In the genomic region with DNA sequence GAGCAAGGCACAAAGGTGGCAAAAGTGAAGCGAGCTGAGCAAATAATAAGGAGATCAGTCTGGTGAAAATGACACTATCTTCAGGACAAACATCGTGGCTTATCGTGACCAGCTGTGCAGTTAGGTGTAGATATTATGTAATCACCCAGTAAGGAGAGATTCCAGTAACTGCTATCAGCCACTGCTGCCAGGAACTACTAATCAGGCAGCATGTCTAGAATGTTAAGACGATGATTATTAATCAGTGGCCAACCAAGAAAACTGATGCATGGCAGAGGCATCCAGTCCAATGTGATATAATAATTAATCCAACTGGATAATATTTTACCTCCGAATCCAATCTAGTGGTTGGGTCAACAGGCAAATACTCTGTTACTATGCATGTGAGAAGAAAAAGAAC, we compare ENCODE assay signal across 9 cellular contexts.
A peak's percentile ranks its signal among the peaks of the same experiment; 100 is the strongest.
DNase-seq lines count a peak whose midpoint lies in the region; ATAC-seq and TF ChIP-seq lines count a peak whose summit lies in the region.
"Had no signal": no experiment of that assay in that cellular context is flagged by ENCODE, and none has a peak within 500 bp of the region (broad histone marks: within the 10 kb centered on the region; RNA-seq: fewer than 3 reads in every experiment).

No MANE protein-coding gene starts in this region.

- H3K9me3 ChIP-seq in stomach, result no peaks in the 10 kb centered on the region
- no peaks in the 10 kb centered on the region for H3K9me3 ChIP-seq in psoas muscle
- no peaks in the 10 kb centered on the region for H3K9me3 ChIP-seq in Karpas-422 (ENCODE audit: low read length)

- H3K9ac ChIP-seq in Karpas-422 (ENCODE audit: low read length), result no peak overlapping the region

- H2AFZ ChIP-seq in Karpas-422 (ENCODE audit: low read length), result no peak overlapping the region

- H3K79me2 ChIP-seq in Karpas-422 (ENCODE audit: low read length), result no peaks in the 10 kb centered on the region

- TF ChIP-seq CTCF in cardiac fibroblast (IDR thresholded peaks at IDR 0.05; ENCODE audit: low read depth, low read length) (no peak), stomach (IDR thresholded peaks at IDR 0.05) (no peak), psoas muscle (IDR thresholded peaks at IDR 0.05) (no peak)

- H3K4me2 ChIP-seq in Karpas-422 (ENCODE audit: low read depth, low read length, poor library complexity, severe bottlenecking), result no peak overlapping the region

- DNase-seq in HUDEP-2 (lab: John Stamatoyannopoulos, UW; ENCODE audit: unreplicated experiment in 76 of 76) (peak in 72 of 76 experiments; percentile 8 to 90 (median 61)), cardiac fibroblast (ENCODE audit: low read depth in 2 of 2) (peak; percentile 58 to 69), kidney tubule cell (ENCODE audit: low spot score) (peak; percentile 99), stomach (peak; percentile 34), psoas muscle (no peak), Karpas-422 (no peak)
- DNase-seq: NCI-H1092 had no signal

- WGBS in stomach, 5 donors, result 17 to 38% (median 34%) methylated on average over 5 of the region's 5 CpGs
- 35 to 43% (median 39%) methylated on average over 5 of the region's 5 CpGs for WGBS in psoas muscle, 3 donors

- H3K4me1 ChIP-seq in stomach, result peaks cover 22 to 55% (median 41%) of the 10 kb centered on the region in 4 donors
- peaks cover 16% of the 10 kb centered on the region for H3K4me1 ChIP-seq in psoas muscle
- no peaks in the 10 kb centered on the region for H3K4me1 ChIP-seq in Karpas-422 (ENCODE audit: low read length)

- H3K4me3 ChIP-seq in cardiac fibroblast (replicated peaks in 1 of 2; ENCODE audit: low read depth in 2 of 2, low read length in 2 of 2) (no peak overlapping the region), stomach (no peak overlapping the region), psoas muscle (no peak overlapping the region), Karpas-422 (ENCODE audit: low read length) (no peak overlapping the region)

- H3K36me3 ChIP-seq in stomach, result no peaks in the 10 kb centered on the region
- H3K36me3 ChIP-seq in psoas muscle (ENCODE audit: insufficient read depth in 1 of 2, low read depth in 1 of 2), result no peaks in the 10 kb centered on the region
- no peaks in the 10 kb centered on the region for H3K36me3 ChIP-seq in Karpas-422 (ENCODE audit: insufficient read depth, low read length)

- H3K27ac ChIP-seq in stomach (peak overlapping the region; percentile 15 to 76 (median 70)), psoas muscle (no peak overlapping the region), Karpas-422 (ENCODE audit: low read length) (no peak overlapping the region)

- TF ChIP-seq POLR2A in stomach (IDR thresholded peaks at IDR 0.05), result no peak

- TF ChIP-seq EP300 in stomach (IDR thresholded peaks at IDR 0.05), result no peak

- no peaks in the 10 kb centered on the region for H3K27me3 ChIP-seq in stomach
- no peaks in the 10 kb centered on the region for H3K27me3 ChIP-seq in psoas muscle (ENCODE audit: insufficient read depth in 3 of 3, low read length in 2 of 3)
- no peaks in the 10 kb centered on the region for H3K27me3 ChIP-seq in Karpas-422 (ENCODE audit: low read length)

- intact Hi-C loops in stomach (cut with DNase I; ENCODE audit: low total_unique reads) (no loop called here), psoas muscle (cut with DNase I) (no loop called here)

- H3K9me2 ChIP-seq in Karpas-422 (replicated peaks; ENCODE audit: insufficient read depth, low read length), result no peaks in the 10 kb centered on the region

- H4K20me1 ChIP-seq in Karpas-422 (ENCODE audit: insufficient read depth, low read depth, low read length), result no peaks in the 10 kb centered on the region

- ATAC-seq in psoas muscle, result no peak
- ATAC-seq in GM19324 (IDR thresholded peaks at IDR 0.05; ENCODE audit: low FRiP score, unreplicated experiment), result no peak
- ATAC-seq in HG02970 (IDR thresholded peaks at IDR 0.05; ENCODE audit: low FRiP score, unreplicated experiment), result no peak

Comparison
In these comparisons a context has a peak if more than half of its experiments do, and no peak if none do; other contexts are left out.
1. DNase-seq: peak in HUDEP-2 (72 of 76), cardiac fibroblast (2 of 2), kidney tubule cell (single experiment) and stomach (single experiment); none in psoas muscle (0 of 2) and Karpas-422 (single experiment).
2. H3K27ac ChIP-seq: peak in stomach (5 of 5); none in psoas muscle (single experiment) and Karpas-422 (single experiment).